Comparison of ENCODE assay signal across 18 cellular contexts in genomic region chr3:107657971-107658370, GRCh38.
DNase-seq lines count a peak whose midpoint lies in the region; ATAC-seq and TF ChIP-seq lines count a peak whose summit lies in the region.
"Had no signal": no experiment of that assay in that cellular context is flagged by ENCODE, and none has a peak within 500 bp of the region (broad histone marks: within the 10 kb centered on the region; RNA-seq: fewer than 3 reads in every experiment).

No MANE protein-coding gene starts in this region.

- WGBS in GM23248 (ENCODE audit: low coverage in 1 of 2, low lambda C conversion rate in 2 of 2, missing lambda C conversion rate in 2 of 2), 2 experiments: 0 to 1% methylated on average over 2 of the region's 2 CpGs

- H3K36me3 ChIP-seq in GM23248 (ENCODE audit: low read depth): no peaks in the 10 kb centered on the region
- no peaks in the 10 kb centered on the region for H3K36me3 ChIP-seq in uterus
- H3K36me3 ChIP-seq: left lung, WERI-Rb-1 had no signal

- peak overlapping the region; percentile 2 for H3K27ac Mint-ChIP-seq in stimulated activated memory B cell treated with anti-CD40 and anti-IgM and Interleukin-4, amounts not matched to agents 10 μg/mL and 1 μg/mL and 100 μg/mL, for 72 hours
- H3K27ac Mint-ChIP-seq: endodermal cell had no signal

- no peak overlapping the region for H3K4me3 Mint-ChIP-seq in stimulated activated memory B cell treated with anti-CD40 and anti-IgM and Interleukin-4, amounts not matched to agents 10 μg/mL and 1 μg/mL and 100 μg/mL, for 72 hours
- H3K4me3 Mint-ChIP-seq: endodermal cell had no signal

- TF ChIP-seq POLR2A in uterus (IDR thresholded peaks at IDR 0.05): no peak

- in situ Hi-C loops in GM23248 (cut with MboI): no loop called here

- H3K9me3 ChIP-seq in GM23248 (ENCODE audit: low read depth) (no peaks in the 10 kb centered on the region), uterus (no peaks in the 10 kb centered on the region)
- H3K9me3 ChIP-seq: left lung, psoas muscle had no signal

- H3K9ac ChIP-seq in GM23248: no peak overlapping the region

- H3K36me3 Mint-ChIP-seq in stimulated activated memory B cell treated with anti-CD40 and anti-IgM and Interleukin-4, amounts not matched to agents 10 μg/mL and 1 μg/mL and 100 μg/mL, for 72 hours: no peaks in the 10 kb centered on the region

- no peaks in the 10 kb centered on the region for H3K27me3 Mint-ChIP-seq in stimulated activated memory B cell treated with anti-CD40 and anti-IgM and Interleukin-4, amounts not matched to agents 10 μg/mL and 1 μg/mL and 100 μg/mL, for 72 hours

- no peak for ATAC-seq in stimulated activated memory B cell treated with anti-CD40 and anti-IgM and Interleukin-4, amounts not matched to agents 10 μg/mL and 1 μg/mL and 100 μg/mL, for 72 hours
- ATAC-seq in GM21360 (IDR thresholded peaks at IDR 0.05; ENCODE audit: unreplicated experiment): no peak
- ATAC-seq: left lung, psoas muscle had no signal

- TF ChIP-seq CTCF in fibroblast of villous mesenchyme (IDR thresholded peaks at IDR 0.05; ENCODE audit: insufficient read depth, low read depth, low read length) (no peak), uterus (IDR thresholded peaks at IDR 0.05) (no peak)

- H3K4me1 ChIP-seq in GM23248 (ENCODE audit: insufficient read depth) (peaks cover 50% of the 10 kb centered on the region), uterus (peaks cover 0 to 3% of the 10 kb centered on the region in 2 donors)

- intact Hi-C loops in uterus (cut with DNase I; ENCODE audit: low total_unique reads): no loop called here

- H3F3A ChIP-seq in GM23248 (ENCODE audit: insufficient read depth): peaks cover 46% of the 10 kb centered on the region

- peak overlapping the region; percentile 26 for H3K27ac ChIP-seq in GM23248
- no peak overlapping the region for H3K27ac ChIP-seq in uterus
- H3K27ac ChIP-seq: left lung, psoas muscle, WERI-Rb-1 had no signal

- H3K27me3 ChIP-seq in GM23248 (replicated peaks; ENCODE audit: insufficient read depth) (no peaks in the 10 kb centered on the region), uterus (no peaks in the 10 kb centered on the region)
- H3K27me3 ChIP-seq: left lung had no signal

- no peaks in the 10 kb centered on the region for H3K79me2 ChIP-seq in GM23248 (ENCODE audit: insufficient read depth)

- DNase-seq in GM23248: peak; percentile 79
- DNase-seq in amniotic epithelial cell (ENCODE audit: low read depth): peak; percentile 58
- DNase-seq in fibroblast of villous mesenchyme (ENCODE audit: low read depth): peak; percentile 50
- DNase-seq in NCI-H2029 (lab: John Stamatoyannopoulos, UW): no peak
- no peak for DNase-seq in uterus
- DNase-seq: activated naive CD4-positive, alpha-beta T cell treated with Interleukin-2 at 50 U/mL for 16 hours; aorta; cerebellar nuclear complex; endodermal cell; GOT3; left lung; NCI-H1417; NCI-H524 treated with DMSO at 0.1 percent for 48 hours; psoas muscle; SIG-M5; WERI-Rb-1 had no signal

- no peaks in the 10 kb centered on the region for H3K9me3 Mint-ChIP-seq in stimulated activated memory B cell treated with anti-CD40 and anti-IgM and Interleukin-4, amounts not matched to agents 10 μg/mL and 1 μg/mL and 100 μg/mL, for 72 hours
- H3K9me3 Mint-ChIP-seq: endodermal cell had no signal

- peaks cover 18% of the 10 kb centered on the region for H3K4me1 Mint-ChIP-seq in stimulated activated memory B cell treated with anti-CD40 and anti-IgM and Interleukin-4, amounts not matched to agents 10 μg/mL and 1 μg/mL and 100 μg/mL, for 72 hours

- no peaks in the 10 kb centered on the region for H3K9me2 ChIP-seq in GM23248 (ENCODE audit: insufficient read depth)

- H3K4me3 ChIP-seq in GM23248 (no peak overlapping the region), fibroblast of villous mesenchyme (ENCODE audit: low read depth, low read length) (no peak overlapping the region), uterus (no peak overlapping the region)
- H3K4me3 ChIP-seq: left lung, psoas muscle had no signal

- H2AFZ ChIP-seq in GM23248: no peak overlapping the region

- H4K20me1 ChIP-seq in GM23248 (ENCODE audit: insufficient read depth): no peaks in the 10 kb centered on the region; the same call in 1 of the 2 replicates

- peak overlapping the region; percentile 52 for H3K4me2 ChIP-seq in GM23248 (ENCODE audit: unreplicated experiment)

Comparison
In these comparisons a context has a peak if more than half of its experiments do, and no peak if none do; other contexts are left out.
1. DNase-seq: peak in GM23248 (single experiment), amniotic epithelial cell (single experiment) and fibroblast of villous mesenchyme (single experiment); none in NCI-H2029 (single experiment) and uterus (0 of 2).